Comparison of ENCODE assay signal across 8 cellular contexts in the genomic region with DNA sequence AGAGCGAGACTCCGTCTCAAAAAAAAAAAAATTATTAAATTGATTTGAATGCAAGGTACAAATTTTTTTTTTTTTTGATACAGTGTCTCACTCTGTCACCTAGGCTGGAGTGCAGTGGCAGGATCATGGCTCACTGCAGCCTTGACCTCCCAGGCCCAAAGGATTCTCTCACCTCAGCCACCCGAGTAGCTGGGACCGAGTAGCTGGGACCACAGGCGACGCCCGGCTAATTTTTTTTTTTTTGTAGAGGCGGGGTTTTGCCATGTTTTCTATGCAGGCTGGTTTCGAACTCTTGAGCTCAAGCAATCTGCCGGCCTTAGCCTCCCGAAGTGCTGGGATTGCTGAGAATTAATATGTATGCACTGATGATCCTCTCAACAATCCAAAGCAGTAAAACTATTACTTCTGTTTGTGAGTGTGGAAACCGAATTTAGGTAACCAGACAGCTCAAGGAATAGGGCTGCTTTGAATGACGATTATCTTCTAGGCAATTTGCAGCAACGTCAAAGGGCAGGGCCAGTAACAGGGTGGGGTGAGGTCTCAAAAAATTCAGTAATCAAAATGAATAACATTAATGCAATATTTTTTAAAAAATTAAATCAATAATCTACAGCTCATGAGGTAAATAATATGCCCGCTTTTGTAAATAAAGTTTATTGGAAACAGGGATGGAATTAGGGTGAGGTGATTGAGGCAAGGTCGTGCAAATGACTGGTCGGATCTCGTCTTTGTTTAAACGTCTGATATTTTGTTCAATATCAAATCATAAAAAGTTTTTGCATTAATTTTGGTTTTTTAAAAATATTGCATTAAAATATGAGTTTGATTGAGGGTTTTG. TPM values are rescaled to one million over a fixed set of nuclear protein-coding genes. Genes with fewer than 3 reads are reported as not detected.
A peak's percentile ranks its signal among the peaks of the same experiment; 100 is the strongest.
DNase-seq lines count a peak whose midpoint lies in the region; ATAC-seq, FAIRE-seq and TF ChIP-seq lines count a peak whose summit lies in the region.

No MANE protein-coding gene starts in this region.

- ATAC-seq in activated T-helper 17 cell treated with anti-CD3 and anti-CD28 coated beads, Interleukin-2, amount 50 U/mL, for 72 hours (replicated peaks), result no peak
- ATAC-seq in GM18867 (IDR thresholded peaks at IDR 0.05; ENCODE audit: unreplicated experiment), result no peak

- H3K27ac ChIP-seq in 22Rv1, result peak overlapping the region; percentile 91
- peak overlapping the region; percentile 36 for H3K27ac ChIP-seq in temporal lobe (ENCODE audit: low read depth, low read length)

- FAIRE-seq in GM19239 (lab: Jason Lieb, UNC), result peak; percentile 64

- H3K27me3 Mint-ChIP-seq in activated T-helper 17 cell treated with anti-CD3 and anti-CD28 coated beads, Interleukin-2, amount 50 U/mL, for 72 hours, result no peaks in the 10 kb centered on the region

- TF ChIP-seq CTCF in 22Rv1 (IDR thresholded peaks at IDR 0.05), result no peak

- peaks cover 23% of the 10 kb centered on the region for H3K36me3 Mint-ChIP-seq in activated T-helper 17 cell treated with anti-CD3 and anti-CD28 coated beads, Interleukin-2, amount 50 U/mL, for 72 hours (ENCODE audit: low read depth)

- DNase-seq in GM19239 (ENCODE audit: insufficient read length, low spot score), result no peak
- DNase-seq in DMS153 (lab: John Stamatoyannopoulos, UW), result no peak
- no peak for DNase-seq in posterior cingulate gyrus

- no peaks in the 10 kb centered on the region for H3K9me3 Mint-ChIP-seq in activated T-helper 17 cell treated with anti-CD3 and anti-CD28 coated beads, Interleukin-2, amount 50 U/mL, for 72 hours

- H3K4me1 Mint-ChIP-seq in activated T-helper 17 cell treated with anti-CD3 and anti-CD28 coated beads, Interleukin-2, amount 50 U/mL, for 72 hours, result peaks cover 5% of the 10 kb centered on the region

- H3K9me3 ChIP-seq in iPS-18c (ENCODE audit: control insufficient read depth, insufficient read depth, low read length), result no peaks in the 10 kb centered on the region

- intact Hi-C loops in posterior cingulate gyrus (cut with DNase I), result no loop called here

- peak overlapping the region; percentile 94 for H3K4me3 ChIP-seq in iPS-18c (ENCODE audit: insufficient read depth, low read depth, low read length)

- peak overlapping the region; percentile 80 for H3K27ac Mint-ChIP-seq in activated T-helper 17 cell treated with anti-CD3 and anti-CD28 coated beads, Interleukin-2, amount 50 U/mL, for 72 hours

- H3K4me3 Mint-ChIP-seq in activated T-helper 17 cell treated with anti-CD3 and anti-CD28 coated beads, Interleukin-2, amount 50 U/mL, for 72 hours, result peak overlapping the region; percentile 93

RNA-seq across cellular contexts. Expression of a gene that starts 1.2 kb away (rescaled TPM):
- total RNA-seq in activated T-helper 17 cell treated with anti-CD3 and anti-CD28 coated beads, Interleukin-2, amount 50 U/mL, for 72 hours, result 10 to 100 TPM; 27.2 to 70.7 TPM
- 2.5 TPM for total RNA-seq in temporal lobe

RNA-seq across cellular contexts. Expression of a gene that starts 39.2 kb away (rescaled TPM):
- total RNA-seq in activated T-helper 17 cell treated with anti-CD3 and anti-CD28 coated beads, Interleukin-2, amount 50 U/mL, for 72 hours, result 1 to 10 TPM; 5.9 to 8.1 TPM
- 63.7 TPM for total RNA-seq in temporal lobe

RNA-seq across cellular contexts. Expression of a gene that starts 49.9 kb away (rescaled TPM):
- total RNA-seq in activated T-helper 17 cell treated with anti-CD3 and anti-CD28 coated beads, Interleukin-2, amount 50 U/mL, for 72 hours, result 10 to 100 TPM; 11.5 to 21.1 TPM
- total RNA-seq in temporal lobe, result 54.3 TPM
